Comparison of ENCODE assay signal across 19 cellular contexts in genomic region chr3:15499536-15499935, GRCh38. TPM values are rescaled to one million over a fixed set of nuclear protein-coding genes. Genes with fewer than 3 reads are reported as not detected.
A peak's percentile ranks its signal among the peaks of the same experiment; 100 is the strongest.
DNase-seq lines count a peak whose midpoint lies in the region; ATAC-seq and TF ChIP-seq lines count a peak whose summit lies in the region.
"Had no signal": no experiment of that assay in that cellular context is flagged by ENCODE, and none has a peak within 500 bp of the region (broad histone marks: within the 10 kb centered on the region; RNA-seq: fewer than 3 reads in every experiment).

No MANE protein-coding gene starts in this region.

- H3K36me3 ChIP-seq in GM23248 (ENCODE audit: low read depth) (no peaks in the 10 kb centered on the region), adrenal gland (replicated peaks in 1 of 2) (no peaks in the 10 kb centered on the region), lung (ENCODE audit: control insufficient read depth in 2 of 2, insufficient read depth in 2 of 2, low read length in 2 of 2) (no peaks in the 10 kb centered on the region)
- H3K36me3 ChIP-seq: HAP-1, thyroid gland had no signal

- H3K27ac ChIP-seq in GM23248 (peak overlapping the region; percentile 31; the same call in 1 of the 2 replicates), adrenal gland (peak overlapping the region in 1 of 5 donors; percentile 45), lung (ENCODE audit: low read depth in 1 of 2, low read length in 1 of 2) (no peak overlapping the region)
- H3K27ac ChIP-seq: thyroid gland had no signal

- H3K9ac ChIP-seq in GM23248: no peak overlapping the region

- in situ Hi-C loops in GM23248 (cut with MboI): no loop called here
- in situ Hi-C loops in GM13976 (cut with MboI; ENCODE audit: low sequenced_read_pairs, unreplicated experiment): no loop called here

- peaks cover 15% of the 10 kb centered on the region for H3K4me1 ChIP-seq in GM23248 (ENCODE audit: insufficient read depth)
- H3K4me1 ChIP-seq in adrenal gland (replicated peaks in 1 of 2): peaks cover 12 to 23% of the 10 kb centered on the region in 2 donors
- H3K4me1 ChIP-seq in lung (ENCODE audit: control insufficient read depth in 2 of 2, insufficient read depth in 2 of 2, low read length in 2 of 2): peaks cover 0 to 5% of the 10 kb centered on the region in 2 donors
- H3K4me1 ChIP-seq: HAP-1 had no signal

- no peak overlapping the region for H2AFZ ChIP-seq in GM23248

- DNase-seq in GM23248 (peak; percentile 78), adrenal gland (peak; percentile 24 to 78 (median 74)), lung (ENCODE audit: low spot score) (no peak), stromal cell of bone marrow (ENCODE audit: low read depth) (peak; percentile 22), GM13976 (ENCODE audit: low spot score) (no peak)
- no peak for DNase-seq in effector CD4-positive, alpha-beta T cell
- DNase-seq: caudate nucleus; effector memory CD4-positive, alpha-beta T cell; GF-D8; left colon; NCI-H1417; NCI-H2171; stimulated activated CD4-positive, alpha-beta T cell treated with anti-CD3 and anti-CD28 coated beads, Interleukin-4, amount 100 ng/mL, for 1 hour; thyroid gland had no signal

- TF ChIP-seq POLR2A in adrenal gland (IDR thresholded peaks at IDR 0.05): no peak
- TF ChIP-seq POLR2A in GM18505 (IDR thresholded peaks at IDR 0.05; ENCODE audit: borderline replicate concordance, extremely low read depth, insufficient read depth, insufficient read length): no peak

- H3K79me2 ChIP-seq in GM23248 (ENCODE audit: insufficient read depth): no peaks in the 10 kb centered on the region

- intact Hi-C loops in adrenal gland (cut with DNase I): no loop called here

- peaks cover 19% of the 10 kb centered on the region for H3F3A ChIP-seq in GM23248 (ENCODE audit: insufficient read depth)

- H3K27me3 ChIP-seq in GM23248 (replicated peaks; ENCODE audit: insufficient read depth) (no peaks in the 10 kb centered on the region), adrenal gland (no peaks in the 10 kb centered on the region), lung (ENCODE audit: control insufficient read depth, insufficient read depth) (no peaks in the 10 kb centered on the region)
- H3K27me3 ChIP-seq: thyroid gland had no signal

- no peak for TF ChIP-seq CTCF in adrenal gland (IDR thresholded peaks at IDR 0.05)
- TF ChIP-seq CTCF in lung (IDR thresholded peaks at IDR 0.05; ENCODE audit: control extremely low read depth, extremely low read depth): no peak
- TF ChIP-seq CTCF in GM13976 (IDR thresholded peaks at IDR 0.05; ENCODE audit: borderline replicate concordance, control extremely low read depth, extremely low read depth, insufficient read depth, missing control alignments): no peak

- H4K20me1 ChIP-seq in GM23248 (ENCODE audit: insufficient read depth): no peaks in the 10 kb centered on the region

- H3K4me2 ChIP-seq in GM23248 (ENCODE audit: unreplicated experiment): peak overlapping the region; percentile 55

- H3K9me2 ChIP-seq in GM23248 (ENCODE audit: insufficient read depth): no peaks in the 10 kb centered on the region

- WGBS in GM23248 (ENCODE audit: low coverage in 1 of 2, low lambda C conversion rate in 2 of 2, missing lambda C conversion rate in 2 of 2), 2 experiments: 6 to 7% methylated on average over 7 of the region's 7 CpGs
- WGBS in adrenal gland, 4 donors: 37 to 60% (median 45%) methylated on average over 7 of the region's 7 CpGs
- WGBS in lung, 2 donors: 59 to 76% methylated on average over 7 of the region's 7 CpGs

- H3K9me3 ChIP-seq in GM23248 (ENCODE audit: low read depth) (no peaks in the 10 kb centered on the region), adrenal gland (replicated peaks in 1 of 3) (no peaks in the 10 kb centered on the region), lung (ENCODE audit: control insufficient read depth in 2 of 2, insufficient read depth in 1 of 2, low read length in 1 of 2) (no peaks in the 10 kb centered on the region)
- H3K9me3 ChIP-seq: HAP-1, thyroid gland had no signal

- H3K4me3 ChIP-seq in GM23248: no peak overlapping the region
- H3K4me3 ChIP-seq in adrenal gland: no peak overlapping the region
- H3K4me3 ChIP-seq in lung: no peak overlapping the region
- H3K4me3 ChIP-seq: HAP-1, thyroid gland had no signal

- ATAC-seq in lung (ENCODE audit: insufficient read depth, low FRiP score) (peak; percentile 68), GM18505 (IDR thresholded peaks at IDR 0.05; ENCODE audit: unreplicated experiment) (no peak), HG03460 (IDR thresholded peaks at IDR 0.05; ENCODE audit: unreplicated experiment) (no peak)
- ATAC-seq: left colon, Panc1, SK-N-SH treated with all-trans-retinoic acid at 6 μM for 48 hours had no signal

RNA-seq across cellular contexts. Expression of gene COLQ, which starts 22.0 kb away (rescaled TPM):
- 0.32 and 1.1 TPM in 2 replicates for total RNA-seq in GM23248 (2014; rRNA removed; shearing (Covaris generic))
- polyA plus RNA-seq in GM23248 (2016; fragmentation: Nextera tagmentation; extraction: Ambion mirVana): 0.29 and 0.93 TPM in 2 replicates
- total RNA-seq in adrenal gland: 1 to 10 TPM in 6 of 8 donors, under 1 TPM in 1, not detected in 1; 0.60 to 2.5 (median 2.0) TPM
- polyA plus RNA-seq in adrenal gland: 1 to 10 TPM; 1.1 to 7.7 (median 7.3) TPM
- 1 to 10 TPM; 2.9 to 5.1 TPM for total RNA-seq in lung
- 1 to 10 TPM in 1 of 2 donors, under 1 TPM in 1; 0.90 to 1.0 TPM for polyA plus RNA-seq in lung

Comparison
In these comparisons a context has a peak if more than half of its experiments do, and no peak if none do; other contexts are left out.
1. DNase-seq: peak in GM23248 (single experiment), adrenal gland (7 of 7) and stromal cell of bone marrow (single experiment); none in lung (single experiment), GM13976 (single experiment) and effector CD4-positive, alpha-beta T cell (single experiment).